1 cellular context compared by ENCODE assay signal in genomic region chr12:50111693-50112455, GRCh38.
TF ChIP-seq lines count a peak whose summit lies in the region.

Gene COX14 (plus strand): TSS chr12:50112236. CDS start chr12:50120044, 7,808 bp downstream.

TF ChIP-seq in HepG2, 621 proteins besides CTCF, POLR2A, EP300 and RAD21 (continued from another document):
- TF ChIP-seq, protein P1, sequence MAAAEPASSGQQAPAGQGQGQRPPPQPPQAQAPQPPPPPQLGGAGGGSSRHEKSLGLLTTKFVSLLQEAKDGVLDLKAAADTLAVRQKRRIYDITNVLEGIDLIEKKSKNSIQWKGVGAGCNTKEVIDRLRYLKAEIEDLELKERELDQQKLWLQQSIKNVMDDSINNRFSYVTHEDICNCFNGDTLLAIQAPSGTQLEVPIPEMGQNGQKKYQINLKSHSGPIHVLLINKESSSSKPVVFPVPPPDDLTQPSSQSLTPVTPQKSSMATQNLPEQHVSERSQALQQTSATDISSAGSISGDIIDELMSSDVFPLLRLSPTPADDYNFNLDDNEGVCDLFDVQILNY (CRISPR knock-in tag; conservative IDR thresholded peaks at IDR 0.05) = no peak; the same call in 1 of the 2 replicates
- peak; percentile 81 for TF ChIP-seq ZNF772 (CRISPR knock-in tag; IDR thresholded peaks at IDR 0.05)
- TF ChIP-seq ZNF260 (CRISPR knock-in tag; IDR thresholded peaks at IDR 0.05; ENCODE audit: borderline replicate concordance, low read depth) = no peak
